12 cellular contexts compared by ENCODE assay signal in the genomic region with DNA sequence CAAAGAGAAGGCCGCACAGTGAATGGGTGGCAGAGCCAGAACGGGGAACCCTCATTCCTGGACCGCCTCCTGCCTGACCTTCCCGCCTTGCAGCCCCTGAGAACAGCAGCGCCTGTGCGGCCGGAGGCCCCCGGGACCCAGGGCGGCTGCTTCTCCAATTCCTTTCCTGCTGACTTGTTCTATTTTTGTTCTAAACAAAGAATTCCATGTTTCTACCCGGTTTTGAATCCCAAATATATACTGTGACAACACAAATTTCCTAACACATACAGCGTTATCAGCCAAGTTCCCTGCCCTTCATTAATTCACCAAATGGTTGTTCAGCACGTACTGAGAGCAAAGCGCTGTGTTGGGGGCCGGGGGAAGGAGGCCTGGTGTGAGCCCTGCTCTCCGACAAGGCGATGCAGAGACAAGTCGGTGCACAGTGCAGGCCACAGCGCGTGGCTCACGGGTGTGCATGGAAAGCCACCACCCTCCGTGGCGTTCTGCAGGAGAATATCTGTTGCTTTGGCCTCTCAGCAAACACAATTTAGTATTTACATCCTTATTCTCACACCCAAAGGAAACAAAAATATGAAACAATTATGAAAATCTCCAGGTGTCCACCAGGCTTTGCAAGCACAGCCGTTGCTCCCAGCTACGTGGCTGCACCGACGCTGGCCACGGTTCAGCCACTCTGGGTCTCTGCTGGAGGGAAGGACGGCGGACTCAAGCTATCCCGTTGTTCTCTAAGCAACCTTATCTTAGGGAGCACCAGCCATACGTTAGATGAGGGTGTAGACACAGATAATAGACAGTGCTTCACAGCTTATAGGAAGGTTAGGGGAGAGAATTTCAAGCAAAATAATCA. TPM values are rescaled to one million over a fixed set of nuclear protein-coding genes. Genes with fewer than 3 reads are reported as not detected.
DNase-seq lines count a peak whose midpoint lies in the region; ATAC-seq, FAIRE-seq and TF ChIP-seq lines count a peak whose summit lies in the region.
"Had no signal": no experiment of that assay in that cellular context is flagged by ENCODE, and none has a peak within 500 bp of the region (broad histone marks: within the 10 kb centered on the region; RNA-seq: fewer than 3 reads in every experiment).

No MANE protein-coding gene starts in this region.

- FAIRE-seq in pancreas (lab: Jason Lieb, UNC) (no peak), GM19239 (lab: Jason Lieb, UNC) (no peak)

- intact Hi-C loops in heart right ventricle (cut with DNase I), result loop anchor here in 1 of 10 donors (1.0 to 5.0 kb wide), 2 partner anchors 31 to 94 kb away; no protein-coding TSS in a partner anchor
- intact Hi-C loops in pancreas (cut with DNase I), result no loop called here

- ATAC-seq in activated naive CD8-positive, alpha-beta T cell treated with anti-CD3 and anti-CD28 coated beads, Interleukin-2, amount 10 ng/mL, durations not matched to agents 7 days and 5 days (ENCODE audit: low read depth), result no peak
- ATAC-seq in heart right ventricle (peak in 6 of 8 donors; percentile 11 to 53 (median 32)), pancreas (peak; percentile 22 to 49 (median 30)), esophagus mucosa (no peak)

- H3K27me3 ChIP-seq in BLaER1 treated with 17β-estradiol and CSF1 and Interleukin-3, amounts not matched to agents 10 nM and 100 nM, result peaks cover 0 to 10% (median 4%) of the 10 kb centered on the region in 11 experiments; a peak in 11 of 22 replicates
- H3K27me3 ChIP-seq in heart right ventricle (peaks cover 0 to 16% (median 4%) of the 10 kb centered on the region in 7 donors), pancreas (peaks cover 0 to 8% (median 0%) of the 10 kb centered on the region in 4 donors)
- H3K27me3 ChIP-seq: right lobe of liver had no signal

- TF ChIP-seq CTCF in heart right ventricle (IDR thresholded peaks at IDR 0.05) (no peak), pancreas (IDR thresholded peaks at IDR 0.05) (no peak)

- POLR2A ChIA-PET in activated naive CD8-positive, alpha-beta T cell treated with anti-CD3 and anti-CD28 coated beads, Interleukin-2, amount 10 ng/mL, durations not matched to agents 7 days and 5 days (lab: Charles Lee), result no interaction called here

- peaks cover 19 to 34% (median 31%) of the 10 kb centered on the region in 10 experiments for H3K4me1 ChIP-seq in BLaER1 treated with 17β-estradiol and CSF1 and Interleukin-3, amounts not matched to agents 10 nM and 100 nM
- H3K4me1 ChIP-seq in heart right ventricle, result peaks cover 15 to 41% (median 31%) of the 10 kb centered on the region in 9 donors
- peaks cover 0 to 3% (median 0%) of the 10 kb centered on the region in 3 donors for H3K4me1 ChIP-seq in pancreas
- H3K4me1 ChIP-seq: right lobe of liver had no signal

- peaks cover 17% of the 10 kb centered on the region for H3K9me3 Mint-ChIP-seq in activated naive CD8-positive, alpha-beta T cell treated with anti-CD3 and anti-CD28 coated beads, Interleukin-2, amount 10 ng/mL, durations not matched to agents 7 days and 5 days

- 48 to 52% methylated on average over 31 of the region's 31 CpGs for WGBS in heart right ventricle, 2 donors
- WGBS in pancreas, 2 donors, result 64 to 65% methylated on average over 31 of the region's 31 CpGs

- H3K4me2 ChIP-seq in BLaER1 treated with 17β-estradiol and CSF1 and Interleukin-3, amounts not matched to agents 10 nM and 100 nM, result peak overlapping the region; percentile 79 to 99 (median 89)

- H3K9me3 ChIP-seq in BLaER1 treated with 17β-estradiol and CSF1 and Interleukin-3, amounts not matched to agents 10 nM and 100 nM (replicated peaks in 1 of 11), result peaks cover 20 to 27% (median 26%) of the 10 kb centered on the region in 11 experiments
- peaks cover 0 to 23% (median 0%) of the 10 kb centered on the region in 11 donors for H3K9me3 ChIP-seq in heart right ventricle
- H3K9me3 ChIP-seq in pancreas, result no peaks in the 10 kb centered on the region
- H3K9me3 ChIP-seq: right lobe of liver had no signal

- peaks cover 8% of the 10 kb centered on the region for H3K4me1 Mint-ChIP-seq in activated naive CD8-positive, alpha-beta T cell treated with anti-CD3 and anti-CD28 coated beads, Interleukin-2, amount 10 ng/mL, durations not matched to agents 7 days and 5 days

- H3K4me3 Mint-ChIP-seq in activated naive CD8-positive, alpha-beta T cell treated with anti-CD3 and anti-CD28 coated beads, Interleukin-2, amount 10 ng/mL, durations not matched to agents 7 days and 5 days, result peak overlapping the region; percentile 74
- H3K4me3 Mint-ChIP-seq: activated T-cell treated with anti-CD3 and anti-CD28 coated beads, Interleukin-2, amount 50 U/mL, for 24 hours; T-helper 1 cell treated with Interleukin-12 subunit alpha and Interleukin-12 subunit beta and Interleukin-4 antibody, amounts not matched to agents 30 μg/mL and 1 μg/mL, for 36 hours had no signal

- H3K9ac ChIP-seq in BLaER1 treated with 17β-estradiol and CSF1 and Interleukin-3, amounts not matched to agents 10 nM and 100 nM, result peak overlapping the region; percentile 9 to 57 (median 42); a peak in 18 of 22 replicates

- no peaks in the 10 kb centered on the region for H3K27me3 Mint-ChIP-seq in activated naive CD8-positive, alpha-beta T cell treated with anti-CD3 and anti-CD28 coated beads, Interleukin-2, amount 10 ng/mL, durations not matched to agents 7 days and 5 days

- H3K27ac Mint-ChIP-seq in activated naive CD8-positive, alpha-beta T cell treated with anti-CD3 and anti-CD28 coated beads, Interleukin-2, amount 10 ng/mL, durations not matched to agents 7 days and 5 days, result peak overlapping the region; percentile 13
- H3K27ac Mint-ChIP-seq: activated T-cell treated with anti-CD3 and anti-CD28 coated beads, Interleukin-2, amount 50 U/mL, for 24 hours; T-helper 1 cell treated with Interleukin-12 subunit alpha and Interleukin-12 subunit beta and Interleukin-4 antibody, amounts not matched to agents 30 μg/mL and 1 μg/mL, for 36 hours had no signal

- H3K36me3 ChIP-seq in BLaER1 treated with 17β-estradiol and CSF1 and Interleukin-3, amounts not matched to agents 10 nM and 100 nM, result 0 out of 22 replicates have a peak, but pooled peaks cover 0 to 3% (median 0%) of the 10 kb centered on the region in 11 experiments
- H3K36me3 ChIP-seq in heart right ventricle, result no peaks in the 10 kb centered on the region
- no peaks in the 10 kb centered on the region for H3K36me3 ChIP-seq in pancreas
- H3K36me3 ChIP-seq: right lobe of liver had no signal

- no peaks in the 10 kb centered on the region for H4K20me1 ChIP-seq in BLaER1 treated with 17β-estradiol and CSF1 and Interleukin-3, amounts not matched to agents 10 nM and 100 nM

- no peak for DNase-seq in activated naive CD8-positive, alpha-beta T cell treated with anti-CD3 and anti-CD28 coated beads, Interleukin-2, amount 10 ng/mL, durations not matched to agents 7 days and 5 days
- DNase-seq in heart right ventricle, result peak in 1 of 2 donors; percentile 39
- no peak for DNase-seq in pancreas
- no peak for DNase-seq in GM19239 (ENCODE audit: insufficient read length, low spot score)
- no peak for DNase-seq in MV-4-11 (lab: John Stamatoyannopoulos, UW)
- DNase-seq in stimulated activated CD4-positive, alpha-beta T cell treated with anti-CD3 and anti-CD28 coated beads, Interleukin-4, amount 100 ng/mL, for 4 hours, result no peak
- DNase-seq: NCI-H526 had no signal

- H3K27ac ChIP-seq in BLaER1 treated with 17β-estradiol and CSF1 and Interleukin-3, amounts not matched to agents 10 nM and 100 nM, result peak overlapping the region in 8 of 11 experiments; percentile 0 to 65 (median 52); a peak in 14 of 22 replicates
- peak overlapping the region; percentile 19 to 88 (median 82) for H3K27ac ChIP-seq in heart right ventricle
- peak overlapping the region in 1 of 4 donors; percentile 5 for H3K27ac ChIP-seq in pancreas

- peak overlapping the region in 8 of 10 experiments; percentile 13 to 42 (median 26); a peak in 9 of 20 replicates for H3K4me3 ChIP-seq in BLaER1 treated with 17β-estradiol and CSF1 and Interleukin-3, amounts not matched to agents 10 nM and 100 nM
- peak overlapping the region in 3 of 10 donors; percentile 13 to 36 (median 26) for H3K4me3 ChIP-seq in heart right ventricle
- H3K4me3 ChIP-seq in pancreas, result peak overlapping the region in 2 of 4 donors; percentile 17 to 25
- H3K4me3 ChIP-seq: right lobe of liver had no signal

- H3K36me3 Mint-ChIP-seq in activated naive CD8-positive, alpha-beta T cell treated with anti-CD3 and anti-CD28 coated beads, Interleukin-2, amount 10 ng/mL, durations not matched to agents 7 days and 5 days, result no peaks in the 10 kb centered on the region

RNA-seq across cellular contexts. Expression of a gene that starts 31.7 kb away (rescaled TPM):
- 10 to 100 TPM; 23.8 to 23.9 TPM for total RNA-seq in activated naive CD8-positive, alpha-beta T cell treated with anti-CD3 and anti-CD28 coated beads, Interleukin-2, amount 10 ng/mL, durations not matched to agents 7 days and 5 days
- total RNA-seq in heart right ventricle (100 to 1,000 TPM in 8 of 10 donors, 10 to 100 TPM in 2; 76.6 to 370 (median 119) TPM), pancreas (100 to 1,000 TPM in 1 of 6 donors, 10 to 100 TPM in 5; 15.2 to 135 (median 45.5) TPM), esophagus mucosa (20.5 TPM)
- polyA plus RNA-seq in heart right ventricle (100 to 1,000 TPM; 301 to 363 TPM), pancreas (100 to 1,000 TPM in 1 of 2 donors, 10 to 100 TPM in 1; 66.9 to 116 TPM)

Comparison
In these comparisons a context has a peak if more than half of its experiments do, and no peak if none do; other contexts are left out.
1. ATAC-seq: peak in heart right ventricle (6 of 8) and pancreas (4 of 4); none in activated naive CD8-positive, alpha-beta T cell treated with anti-CD3 and anti-CD28 coated beads, Interleukin-2, amount 10 ng/mL, durations not matched to agents 7 days and 5 days (single experiment) and esophagus mucosa (single experiment).